ENCODE assay signal across 1 cellular context in the genomic region with DNA sequence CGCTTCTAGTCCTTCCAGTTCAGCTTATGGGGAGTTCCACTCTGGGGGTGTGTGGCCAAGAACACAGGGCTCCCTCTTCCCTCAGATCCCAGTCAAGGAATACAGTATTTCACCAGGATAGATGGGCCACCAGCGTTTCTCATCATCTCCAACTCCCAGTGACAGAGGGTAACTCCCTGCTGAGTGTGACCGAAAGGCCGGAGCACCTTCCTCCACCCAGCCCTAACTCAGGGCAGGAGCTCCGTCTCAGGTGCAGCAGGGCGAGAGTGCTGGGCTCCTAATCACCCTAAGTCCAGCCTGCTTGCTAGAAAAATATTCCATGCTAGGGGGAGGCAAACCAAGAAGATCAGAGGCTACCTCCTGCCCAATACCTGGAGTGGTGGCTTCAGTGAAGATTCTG.
TF ChIP-seq lines count a peak whose summit lies in the region.

No MANE protein-coding gene starts in this region.

TF ChIP-seq in HepG2, 621 proteins besides CTCF, POLR2A, EP300 and RAD21 (continued from another document):
- TF ChIP-seq, protein P1, sequence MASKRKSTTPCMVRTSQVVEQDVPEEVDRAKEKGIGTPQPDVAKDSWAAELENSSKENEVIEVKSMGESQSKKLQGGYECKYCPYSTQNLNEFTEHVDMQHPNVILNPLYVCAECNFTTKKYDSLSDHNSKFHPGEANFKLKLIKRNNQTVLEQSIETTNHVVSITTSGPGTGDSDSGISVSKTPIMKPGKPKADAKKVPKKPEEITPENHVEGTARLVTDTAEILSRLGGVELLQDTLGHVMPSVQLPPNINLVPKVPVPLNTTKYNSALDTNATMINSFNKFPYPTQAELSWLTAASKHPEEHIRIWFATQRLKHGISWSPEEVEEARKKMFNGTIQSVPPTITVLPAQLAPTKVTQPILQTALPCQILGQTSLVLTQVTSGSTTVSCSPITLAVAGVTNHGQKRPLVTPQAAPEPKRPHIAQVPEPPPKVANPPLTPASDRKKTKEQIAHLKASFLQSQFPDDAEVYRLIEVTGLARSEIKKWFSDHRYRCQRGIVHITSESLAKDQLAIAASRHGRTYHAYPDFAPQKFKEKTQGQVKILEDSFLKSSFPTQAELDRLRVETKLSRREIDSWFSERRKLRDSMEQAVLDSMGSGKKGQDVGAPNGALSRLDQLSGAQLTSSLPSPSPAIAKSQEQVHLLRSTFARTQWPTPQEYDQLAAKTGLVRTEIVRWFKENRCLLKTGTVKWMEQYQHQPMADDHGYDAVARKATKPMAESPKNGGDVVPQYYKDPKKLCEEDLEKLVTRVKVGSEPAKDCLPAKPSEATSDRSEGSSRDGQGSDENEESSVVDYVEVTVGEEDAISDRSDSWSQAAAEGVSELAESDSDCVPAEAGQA (IDR thresholded peaks at IDR 0.05; ENCODE audit: low read depth) = no peak
- TF ChIP-seq, protein P1 (CRISPR knock-in tag; IDR thresholded peaks at IDR 0.05; ENCODE audit: borderline replicate concordance) = no peak
- TF ChIP-seq ZFP36 (IDR thresholded peaks at IDR 0.05; ENCODE audit: borderline replicate concordance, low read depth, low read length, partially characterized antibody) (no peak), CREB1 (IDR thresholded peaks at IDR 0.05) (no peak), CREB1 (CRISPR knock-in tag; IDR thresholded peaks at IDR 0.05) (no peak), ZNF33B (CRISPR knock-in tag; IDR thresholded peaks at IDR 0.05) (no peak), HMG20B (CRISPR knock-in tag; conservative IDR thresholded peaks at IDR 0.05) (no peak), MLLT10 (CRISPR knock-in tag; IDR thresholded peaks at IDR 0.05) (no peak), U2AF1 (optimal IDR thresholded peaks at IDR 0.05; ENCODE audit: low read depth, low read length) (no peak), TRIM24 (CRISPR knock-in tag; IDR thresholded peaks at IDR 0.05) (no peak), HIVEP1 (CRISPR knock-in tag; IDR thresholded peaks at IDR 0.05) (no peak), SP2 (CRISPR knock-in tag; IDR thresholded peaks at IDR 0.05) (no peak), MAF1 (CRISPR knock-in tag; IDR thresholded peaks at IDR 0.05; ENCODE audit: borderline replicate concordance) (no peak), RXRB (CRISPR knock-in tag; IDR thresholded peaks at IDR 0.05; ENCODE audit: borderline replicate concordance) (no peak)
- TF ChIP-seq, protein P2, sequence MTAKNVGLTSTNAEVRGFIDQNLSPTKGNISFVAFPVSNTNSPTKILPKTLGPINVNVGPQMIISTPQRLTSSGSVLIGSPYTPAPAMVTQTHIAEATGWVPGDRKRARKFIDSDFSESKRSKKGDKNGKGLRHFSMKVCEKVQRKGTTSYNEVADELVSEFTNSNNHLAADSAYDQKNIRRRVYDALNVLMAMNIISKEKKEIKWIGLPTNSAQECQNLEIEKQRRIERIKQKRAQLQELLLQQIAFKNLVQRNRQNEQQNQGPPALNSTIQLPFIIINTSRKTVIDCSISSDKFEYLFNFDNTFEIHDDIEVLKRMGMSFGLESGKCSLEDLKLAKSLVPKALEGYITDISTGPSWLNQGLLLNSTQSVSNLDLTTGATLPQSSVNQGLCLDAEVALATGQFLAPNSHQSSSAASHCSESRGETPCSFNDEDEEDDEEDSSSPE (CRISPR knock-in tag; IDR thresholded peaks at IDR 0.05) = no peak
- TF ChIP-seq, protein P3, sequence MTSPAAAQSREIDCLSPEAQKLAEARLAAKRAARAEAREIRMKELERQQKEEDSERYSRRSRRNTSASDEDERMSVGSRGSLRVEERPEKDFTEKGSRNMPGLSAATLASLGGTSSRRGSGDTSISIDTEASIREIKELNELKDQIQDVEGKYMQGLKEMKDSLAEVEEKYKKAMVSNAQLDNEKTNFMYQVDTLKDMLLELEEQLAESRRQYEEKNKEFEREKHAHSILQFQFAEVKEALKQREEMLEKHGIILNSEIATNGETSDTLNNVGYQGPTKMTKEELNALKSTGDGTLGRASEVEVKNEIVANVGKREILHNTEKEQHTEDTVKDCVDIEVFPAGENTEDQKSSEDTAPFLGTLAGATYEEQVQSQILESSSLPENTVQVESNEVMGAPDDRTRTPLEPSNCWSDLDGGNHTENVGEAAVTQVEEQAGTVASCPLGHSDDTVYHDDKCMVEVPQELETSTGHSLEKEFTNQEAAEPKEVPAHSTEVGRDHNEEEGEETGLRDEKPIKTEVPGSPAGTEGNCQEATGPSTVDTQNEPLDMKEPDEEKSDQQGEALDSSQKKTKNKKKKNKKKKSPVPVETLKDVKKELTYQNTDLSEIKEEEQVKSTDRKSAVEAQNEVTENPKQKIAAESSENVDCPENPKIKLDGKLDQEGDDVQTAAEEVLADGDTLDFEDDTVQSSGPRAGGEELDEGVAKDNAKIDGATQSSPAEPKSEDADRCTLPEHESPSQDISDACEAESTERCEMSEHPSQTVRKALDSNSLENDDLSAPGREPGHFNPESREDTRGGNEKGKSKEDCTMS (CRISPR knock-in tag; conservative IDR thresholded peaks at IDR 0.05) = no peak
TF ChIP-seq in HepG2: peak in this region for 0.
